Comparison of ENCODE assay signal across 1 cellular context in genomic region chr21:38300180-38300579, GRCh38.
TF ChIP-seq lines count a peak whose summit lies in the region.

No MANE protein-coding gene starts in this region.

TF ChIP-seq in GM12878, 131 proteins besides CTCF, POLR2A, EP300 and RAD21:
- TF ChIP-seq CUX1 (IDR thresholded peaks at IDR 0.05; ENCODE audit: insufficient replicate concordance, low read depth, low read length) (no peak), STAT1 (conservative IDR thresholded peaks at IDR 0.05) (no peak), SMC3 (IDR thresholded peaks at IDR 0.05; ENCODE audit: borderline replicate concordance, low read length) (no peak), MYB (IDR thresholded peaks at IDR 0.05; ENCODE audit: borderline replicate concordance, low read depth, low read length) (no peak), ZNF592 (IDR thresholded peaks at IDR 0.05) (no peak), NFYA (IDR thresholded peaks at IDR 0.05; ENCODE audit: borderline replicate concordance, low read depth, low read length) (no peak), NRF1 (conservative IDR thresholded peaks at IDR 0.05; ENCODE audit: low read depth, low read length) (no peak), SUZ12 (IDR thresholded peaks at IDR 0.05; ENCODE audit: unreplicated experiment) (no peak), ZBED1 (IDR thresholded peaks at IDR 0.05; ENCODE audit: borderline replicate concordance) (no peak), HCFC1 (IDR thresholded peaks at IDR 0.05; ENCODE audit: low read length) (no peak), ZNF217 (IDR thresholded peaks at IDR 0.05) (no peak), BCLAF1 (IDR thresholded peaks at IDR 0.05) (no peak), NBN (IDR thresholded peaks at IDR 0.05) (no peak), SMAD1 (IDR thresholded peaks at IDR 0.05; ENCODE audit: low read depth, partially characterized antibody) (no peak)
- TF ChIP-seq, protein P1, sequence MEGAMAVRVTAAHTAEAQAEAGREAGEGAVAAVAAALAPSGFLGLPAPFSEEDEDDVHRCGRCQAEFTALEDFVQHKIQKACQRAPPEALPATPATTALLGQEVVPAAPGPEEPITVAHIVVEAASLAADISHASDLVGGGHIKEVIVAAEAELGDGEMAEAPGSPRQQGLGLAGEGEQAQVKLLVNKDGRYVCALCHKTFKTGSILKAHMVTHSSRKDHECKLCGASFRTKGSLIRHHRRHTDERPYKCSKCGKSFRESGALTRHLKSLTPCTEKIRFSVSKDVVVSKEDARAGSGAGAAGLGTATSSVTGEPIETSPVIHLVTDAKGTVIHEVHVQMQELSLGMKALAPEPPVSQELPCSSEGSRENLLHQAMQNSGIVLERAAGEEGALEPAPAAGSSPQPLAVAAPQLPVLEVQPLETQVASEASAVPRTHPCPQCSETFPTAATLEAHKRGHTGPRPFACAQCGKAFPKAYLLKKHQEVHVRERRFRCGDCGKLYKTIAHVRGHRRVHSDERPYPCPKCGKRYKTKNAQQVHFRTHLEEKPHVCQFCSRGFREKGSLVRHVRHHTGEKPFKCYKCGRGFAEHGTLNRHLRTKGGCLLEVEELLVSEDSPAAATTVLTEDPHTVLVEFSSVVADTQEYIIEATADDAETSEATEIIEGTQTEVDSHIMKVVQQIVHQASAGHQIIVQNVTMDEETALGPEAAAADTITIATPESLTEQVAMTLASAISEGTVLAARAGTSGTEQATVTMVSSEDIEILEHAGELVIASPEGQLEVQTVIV (IDR thresholded peaks at IDR 0.05; ENCODE audit: borderline replicate concordance, partially characterized antibody): no peak
- TF ChIP-seq, protein P2, sequence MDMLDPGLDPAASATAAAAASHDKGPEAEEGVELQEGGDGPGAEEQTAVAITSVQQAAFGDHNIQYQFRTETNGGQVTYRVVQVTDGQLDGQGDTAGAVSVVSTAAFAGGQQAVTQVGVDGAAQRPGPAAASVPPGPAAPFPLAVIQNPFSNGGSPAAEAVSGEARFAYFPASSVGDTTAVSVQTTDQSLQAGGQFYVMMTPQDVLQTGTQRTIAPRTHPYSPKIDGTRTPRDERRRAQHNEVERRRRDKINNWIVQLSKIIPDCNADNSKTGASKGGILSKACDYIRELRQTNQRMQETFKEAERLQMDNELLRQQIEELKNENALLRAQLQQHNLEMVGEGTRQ (IDR thresholded peaks at IDR 0.05; ENCODE audit: borderline replicate concordance, low read depth, low read length): no peak
